3 cellular contexts compared by ENCODE assay signal in genomic region chr19:10282043-10282442, GRCh38. TPM values are rescaled to one million over a fixed set of nuclear protein-coding genes. Genes with fewer than 3 reads are reported as not detected.
"Had no signal": no experiment of that assay in that cellular context is flagged by ENCODE, and none has a peak within 500 bp of the region (broad histone marks: within the 10 kb centered on the region; RNA-seq: fewer than 3 reads in every experiment).

No MANE protein-coding gene starts in this region.

RNA-seq across cellular contexts. Expression of gene ICAM4, which starts 4.7 kb away (rescaled TPM):
- total RNA-seq: esophagus mucosa, gastrocnemius medialis, lung microvascular endothelial cell had no signal

RNA-seq across cellular contexts. Expression of gene ICAM5, which starts 7.7 kb away (rescaled TPM):
- total RNA-seq: gastrocnemius medialis had no signal
